Comparison of ENCODE assay signal across 1 cellular context in genomic region chrX:123833387-123833786, GRCh38.
TF ChIP-seq lines count a peak whose summit lies in the region.

No MANE protein-coding gene starts in this region.

TF ChIP-seq in endothelial cell of umbilical vein, 7 proteins besides CTCF, POLR2A, EP300 and RAD21:
- TF ChIP-seq JUN (IDR thresholded peaks at IDR 0.05; ENCODE audit: borderline replicate concordance, insufficient read depth, insufficient read length, low read depth) (no peak), EZH2 (IDR thresholded peaks at IDR 0.05; ENCODE audit: borderline replicate concordance, low read depth, low read length, severe bottlenecking) (no peak), FOS (IDR thresholded peaks at IDR 0.05; ENCODE audit: borderline replicate concordance, insufficient read depth, low read length) (no peak), MYC (IDR thresholded peaks at IDR 0.05; ENCODE audit: low read depth, low read length) (no peak), POLR2AphosphoS5 (IDR thresholded peaks at IDR 0.05; ENCODE audit: insufficient read depth, low read depth, low read length) (no peak), GATA2 (IDR thresholded peaks at IDR 0.05; ENCODE audit: insufficient read depth, insufficient read length, low read depth, low read length) (no peak)
- TF ChIP-seq, protein P1, sequence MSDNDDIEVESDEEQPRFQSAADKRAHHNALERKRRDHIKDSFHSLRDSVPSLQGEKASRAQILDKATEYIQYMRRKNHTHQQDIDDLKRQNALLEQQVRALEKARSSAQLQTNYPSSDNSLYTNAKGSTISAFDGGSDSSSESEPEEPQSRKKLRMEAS (IDR thresholded peaks at IDR 0.05; ENCODE audit: insufficient read depth, insufficient read length), result no peak
